Comparison of ENCODE assay signal across 30 cellular contexts in genomic region chr7:47722126-47722525, GRCh38.
DNase-seq lines count a peak whose midpoint lies in the region; ATAC-seq, FAIRE-seq and TF ChIP-seq lines count a peak whose summit lies in the region.
"Had no signal": no experiment of that assay in that cellular context is flagged by ENCODE, and none has a peak within 500 bp of the region (broad histone marks: within the 10 kb centered on the region; RNA-seq: fewer than 3 reads in every experiment).

No MANE protein-coding gene starts in this region.

- H3K27ac Mint-ChIP-seq in Calu3 (ENCODE audit: unreplicated experiment) (peak overlapping the region; percentile 16), mesothelial cell of epicardium (peak overlapping the region; percentile 95)
- no peak overlapping the region for H3K27ac Mint-ChIP-seq in stimulated activated effector memory CD8-positive, alpha-beta T cell treated with anti-CD3 and anti-CD28 coated beads, Interleukin-12 subunit alpha, Interleukin-12 subunit beta, amount 100 ng/mL, for 72 hours
- H3K27ac Mint-ChIP-seq: CD4-positive, alpha-beta memory T cell had no signal

- ATAC-seq in stimulated activated effector memory CD8-positive, alpha-beta T cell treated with anti-CD3 and anti-CD28 coated beads, Interleukin-12 subunit alpha, Interleukin-12 subunit beta, amount 100 ng/mL, for 72 hours = peak; percentile 24
- ATAC-seq in GM21737 (IDR thresholded peaks at IDR 0.05; ENCODE audit: unreplicated experiment) = no peak

- in situ Hi-C loops in brain microvascular endothelial cell (cut with HindIII; ENCODE audit: low pct_ligation_motif_present, low sequenced_read_pairs) = no loop called here

- H3K4me1 Mint-ChIP-seq in Calu3 (ENCODE audit: low read depth, unreplicated experiment) = peaks cover 43% of the 10 kb centered on the region
- peaks cover 86% of the 10 kb centered on the region for H3K4me1 Mint-ChIP-seq in mesothelial cell of epicardium
- H3K4me1 Mint-ChIP-seq in stimulated activated effector memory CD8-positive, alpha-beta T cell treated with anti-CD3 and anti-CD28 coated beads, Interleukin-12 subunit alpha, Interleukin-12 subunit beta, amount 100 ng/mL, for 72 hours = peaks cover 4% of the 10 kb centered on the region
- H3K4me1 Mint-ChIP-seq: CD4-positive, alpha-beta memory T cell had no signal

- no peaks in the 10 kb centered on the region for H3K36me3 ChIP-seq in bronchial epithelial cell (ENCODE audit: control insufficient read depth, insufficient read depth, low read length)
- no peaks in the 10 kb centered on the region for H3K36me3 ChIP-seq in brain microvascular endothelial cell (replicated peaks)
- H3K36me3 ChIP-seq: MG63 had no signal

- CTCF ChIA-PET in Calu3 (lab: Charles Lee) = no interaction called here

- TF ChIP-seq CTCF in Calu3 (IDR thresholded peaks at IDR 0.05; ENCODE audit: unreplicated experiment) (no peak), bronchial epithelial cell (IDR thresholded peaks at IDR 0.05; ENCODE audit: insufficient read depth, low read length, severe bottlenecking) (no peak), mesothelial cell of epicardium (IDR thresholded peaks at IDR 0.05; ENCODE audit: unreplicated experiment) (no peak), brain microvascular endothelial cell (IDR thresholded peaks at IDR 0.05; ENCODE audit: low read depth, low read length, missing control alignments) (no peak)

- FAIRE-seq in bronchial epithelial cell (lab: Jason Lieb, UNC) = peak; percentile 55
- no peak for FAIRE-seq in RCC 7860 (lab: Jason Lieb, UNC)
- FAIRE-seq: A204.1, GM12892, HTR-8/SVneo had no signal

- H3K27ac ChIP-seq in brain microvascular endothelial cell = no peak overlapping the region
- H3K27ac ChIP-seq: GM23248, PC-9, RWPE1 had no signal

- DNase-seq in Calu3 (no peak), bronchial epithelial cell (ENCODE audit: low read depth) (no peak), mesothelial cell of epicardium (ENCODE audit: low spot score in 2 of 2, unreplicated experiment in 2 of 2) (no peak), brain microvascular endothelial cell (no peak), RCC 7860 (ENCODE audit: low spot score) (no peak), AG08395 (ENCODE audit: low spot score) (no peak)
- DNase-seq in stimulated activated effector memory CD8-positive, alpha-beta T cell treated with anti-CD3 and anti-CD28 coated beads, Interleukin-12 subunit alpha, Interleukin-12 subunit beta, amount 100 ng/mL, for 72 hours (ENCODE audit: low spot score in 2 of 2) = no peak
- DNase-seq: AML-193; C1 segment of cervical spinal cord; CD4-positive, alpha-beta memory T cell; COR-L47; DMS 273 treated with DMSO at 0.1 percent for 48 hours; DND-41; KG1; MG63; NCI-H1105 treated with DMSO at 0.1 percent for 48 hours; NCI-H146; NCI-H1930; NCI-H446; NCI-H524 treated with DMSO at 0.1 percent for 48 hours; NCI-H774; PC-9; SHP77 had no signal

- H3K9me3 Mint-ChIP-seq in Calu3 (ENCODE audit: low read depth, unreplicated experiment) (peaks cover 3% of the 10 kb centered on the region), mesothelial cell of epicardium (peaks cover 4% of the 10 kb centered on the region)
- no peaks in the 10 kb centered on the region for H3K9me3 Mint-ChIP-seq in stimulated activated effector memory CD8-positive, alpha-beta T cell treated with anti-CD3 and anti-CD28 coated beads, Interleukin-12 subunit alpha, Interleukin-12 subunit beta, amount 100 ng/mL, for 72 hours
- H3K9me3 Mint-ChIP-seq: CD4-positive, alpha-beta memory T cell; H9 had no signal

- H3K4me3 ChIP-seq in bronchial epithelial cell (ENCODE audit: low read depth, low read length) (no peak overlapping the region), brain microvascular endothelial cell (ENCODE audit: low read depth, low read length) (no peak overlapping the region)
- H3K4me3 ChIP-seq: GM23248, MG63, PC-9 had no signal

- intact Hi-C loops in Calu3 (cut with micrococcal nuclease; ENCODE audit: unreplicated experiment) = no loop called here

- H3K27me3 Mint-ChIP-seq in Calu3 (ENCODE audit: unreplicated experiment) (no peaks in the 10 kb centered on the region), mesothelial cell of epicardium (ENCODE audit: low read depth) (no peaks in the 10 kb centered on the region)
- H3K27me3 Mint-ChIP-seq: CD4-positive, alpha-beta memory T cell had no signal

- H3K4me3 Mint-ChIP-seq in Calu3 (ENCODE audit: low read depth, unreplicated experiment) = no peak overlapping the region
- no peak overlapping the region for H3K4me3 Mint-ChIP-seq in mesothelial cell of epicardium
- no peak overlapping the region for H3K4me3 Mint-ChIP-seq in stimulated activated effector memory CD8-positive, alpha-beta T cell treated with anti-CD3 and anti-CD28 coated beads, Interleukin-12 subunit alpha, Interleukin-12 subunit beta, amount 100 ng/mL, for 72 hours
- H3K4me3 Mint-ChIP-seq: CD4-positive, alpha-beta memory T cell; H9 had no signal

- peaks cover 11% of the 10 kb centered on the region for H3K36me3 Mint-ChIP-seq in Calu3 (ENCODE audit: insufficient read depth, unreplicated experiment)
- no peaks in the 10 kb centered on the region for H3K36me3 Mint-ChIP-seq in mesothelial cell of epicardium
- H3K36me3 Mint-ChIP-seq in stimulated activated effector memory CD8-positive, alpha-beta T cell treated with anti-CD3 and anti-CD28 coated beads, Interleukin-12 subunit alpha, Interleukin-12 subunit beta, amount 100 ng/mL, for 72 hours = no peaks in the 10 kb centered on the region
- H3K36me3 Mint-ChIP-seq: CD4-positive, alpha-beta memory T cell had no signal

- no TSS peak for BruUV-seq in Calu3 (replicated peaks; lab: Mats Ljungman, UMichigan)

- H3K27me3 ChIP-seq in bronchial epithelial cell (ENCODE audit: control insufficient read depth, insufficient read depth, low read length) (no peaks in the 10 kb centered on the region), brain microvascular endothelial cell (replicated peaks) (no peaks in the 10 kb centered on the region)
- H3K27me3 ChIP-seq: MG63 had no signal
